ENCODE assay signal across 22 cellular contexts in genomic region chr3:191461113-191461595, GRCh38. TPM values are rescaled to one million over a fixed set of nuclear protein-coding genes. Genes with fewer than 3 reads are reported as not detected.
A peak's percentile ranks its signal among the peaks of the same experiment; 100 is the strongest.
DNase-seq lines count a peak whose midpoint lies in the region; TF ChIP-seq lines count a peak whose summit lies in the region.
"Had no signal": no experiment of that assay in that cellular context is flagged by ENCODE, and none has a peak within 500 bp of the region (broad histone marks: within the 10 kb centered on the region; RNA-seq: fewer than 3 reads in every experiment).

Gene PYDC2 (plus strand): TSS chr3:191461163. CDS start chr3:191461163, 0 bp downstream.

- H3K4me1 Mint-ChIP-seq in MCF 10A (ENCODE audit: insufficient read depth, unreplicated experiment) = no peaks in the 10 kb centered on the region
- H3K4me1 Mint-ChIP-seq: B cell; CD14-positive monocyte; CD8-positive, alpha-beta memory T cell had no signal

- CTCF ChIA-PET in MCF 10A (lab: Yijun Ruan, JAX) = no interaction called here

- H3K27me3 ChIP-seq in breast epithelium = no peaks in the 10 kb centered on the region
- H3K27me3 ChIP-seq: BLaER1 treated with 17β-estradiol and CSF1 and Interleukin-3, amounts not matched to agents 10 nM and 100 nM had no signal

- no peak within 1 kb of the TSS for H3K4me3 Mint-ChIP-seq in MCF 10A (ENCODE audit: unreplicated experiment)
- H3K4me3 Mint-ChIP-seq: B cell; CD14-positive monocyte; CD4-positive, alpha-beta T cell; CD8-positive, alpha-beta memory T cell had no signal

- no peaks in the 10 kb centered on the region for H3K9me3 ChIP-seq in breast epithelium
- H3K9me3 ChIP-seq: BLaER1 treated with 17β-estradiol and CSF1 and Interleukin-3, amounts not matched to agents 10 nM and 100 nM had no signal

- no peak within 1 kb of the TSS for H3K4me3 ChIP-seq in breast epithelium
- H3K4me3 ChIP-seq: BLaER1 treated with 17β-estradiol and CSF1 and Interleukin-3, amounts not matched to agents 10 nM and 100 nM; GM12878; GM23248 had no signal

- no TSS peak for BruUV-seq in MCF 10A (replicated peaks; lab: Mats Ljungman, UMichigan)

- no peaks in the 10 kb centered on the region for H3K36me3 Mint-ChIP-seq in MCF 10A (ENCODE audit: insufficient read depth, unreplicated experiment)
- H3K36me3 Mint-ChIP-seq: CD14-positive monocyte; CD8-positive, alpha-beta memory T cell had no signal

- intact Hi-C loops in MCF 10A (cut with micrococcal nuclease) = no loop called here
- intact Hi-C loops in breast epithelium (cut with DNase I; ENCODE audit: low total_unique reads) = no loop called here

- H3K36me3 ChIP-seq in breast epithelium = no peaks in the 10 kb centered on the region
- H3K36me3 ChIP-seq: BLaER1 treated with 17β-estradiol and CSF1 and Interleukin-3, amounts not matched to agents 10 nM and 100 nM had no signal

- TF ChIP-seq CTCF in MCF 10A (IDR thresholded peaks at IDR 0.05; ENCODE audit: unreplicated experiment) (no peak), breast epithelium (IDR thresholded peaks at IDR 0.05) (no peak)

- no peaks in the 10 kb centered on the region for H3K9me3 Mint-ChIP-seq in MCF 10A (ENCODE audit: unreplicated experiment)

- no peaks in the 10 kb centered on the region for H3K27me3 Mint-ChIP-seq in MCF 10A (ENCODE audit: insufficient read depth, unreplicated experiment)
- H3K27me3 Mint-ChIP-seq: B cell had no signal

- H3K27ac Mint-ChIP-seq in MCF 10A (ENCODE audit: low read depth, unreplicated experiment) = no peak within 1 kb of the TSS
- H3K27ac Mint-ChIP-seq: B cell; CD14-positive monocyte; CD4-positive, alpha-beta T cell; CD8-positive, alpha-beta memory T cell had no signal

- POLR2A ChIA-PET in MCF 10A (lab: Yijun Ruan, JAX) = interaction anchor here (0.6 kb wide), 1 partner anchor 1617 kb away, joined by 3 read pairs; no protein-coding TSS in a partner anchor

- TF ChIP-seq POLR2A in breast epithelium (IDR thresholded peaks at IDR 0.05) = no peak

- H3K4me1 ChIP-seq in breast epithelium = no peaks in the 10 kb centered on the region
- H3K4me1 ChIP-seq: BLaER1 treated with 17β-estradiol and CSF1 and Interleukin-3, amounts not matched to agents 10 nM and 100 nM had no signal

- peak; percentile 3 for DNase-seq in DMS 273 (lab: John Stamatoyannopoulos, UW; ENCODE audit: unreplicated experiment)
- no peak for DNase-seq in DMS 273 treated with DMSO at 0.1 percent for 48 hours (lab: John Stamatoyannopoulos, UW)
- DNase-seq in MCF 10A (ENCODE audit: unreplicated experiment) = peak; percentile 8
- no peak for DNase-seq in breast epithelium (ENCODE audit: low spot score in 2 of 2)
- DNase-seq in RPMI7951 (ENCODE audit: low read depth) = peak; percentile 73
- DNase-seq in activated CD8-positive, alpha-beta memory T cell treated with anti-CD3 and anti-CD28 coated beads, Interleukin-2, amount 50 U/mL, for 4 hours = no peak
- DNase-seq: Calu3; CD4-positive, alpha-beta T cell; CD8-positive, alpha-beta memory T cell; COR-L47; DMS79; EL; GDM1; GM23248; H7; HCEC 1CT had no signal

- no peak within 1 kb of the TSS for H3K27ac ChIP-seq in breast epithelium
- H3K27ac ChIP-seq: 22Rv1; BLaER1 treated with 17β-estradiol and CSF1 and Interleukin-3, amounts not matched to agents 10 nM and 100 nM; GM23248 had no signal

RNA-seq across cellular contexts. Expression of gene PYDC2, which starts in this region (rescaled TPM):
- total RNA-seq in MCF 10A (2022) (not detected in 2 replicates), breast epithelium (not detected)
- total RNA-seq in RPMI7951 (2014; rRNA removed; shearing (Covaris generic)) = not detected in 2 replicates
- total RNA-seq: B cell; Calu3; CD4-positive, alpha-beta T cell; CD8-positive, alpha-beta memory T cell; GM12878; GM23248; H1; H7 had no signal

Comparison
In these comparisons a context has a peak if more than half of its experiments do, and no peak if none do; other contexts are left out.
1. Peak in DNase-seq in MCF 10A; RNA of the gene not detected or under 1 TPM.
2. Peak in DNase-seq in RPMI7951; RNA of the gene not detected or under 1 TPM.